ENCODE assay signal across 1 cellular context in the genomic region with DNA sequence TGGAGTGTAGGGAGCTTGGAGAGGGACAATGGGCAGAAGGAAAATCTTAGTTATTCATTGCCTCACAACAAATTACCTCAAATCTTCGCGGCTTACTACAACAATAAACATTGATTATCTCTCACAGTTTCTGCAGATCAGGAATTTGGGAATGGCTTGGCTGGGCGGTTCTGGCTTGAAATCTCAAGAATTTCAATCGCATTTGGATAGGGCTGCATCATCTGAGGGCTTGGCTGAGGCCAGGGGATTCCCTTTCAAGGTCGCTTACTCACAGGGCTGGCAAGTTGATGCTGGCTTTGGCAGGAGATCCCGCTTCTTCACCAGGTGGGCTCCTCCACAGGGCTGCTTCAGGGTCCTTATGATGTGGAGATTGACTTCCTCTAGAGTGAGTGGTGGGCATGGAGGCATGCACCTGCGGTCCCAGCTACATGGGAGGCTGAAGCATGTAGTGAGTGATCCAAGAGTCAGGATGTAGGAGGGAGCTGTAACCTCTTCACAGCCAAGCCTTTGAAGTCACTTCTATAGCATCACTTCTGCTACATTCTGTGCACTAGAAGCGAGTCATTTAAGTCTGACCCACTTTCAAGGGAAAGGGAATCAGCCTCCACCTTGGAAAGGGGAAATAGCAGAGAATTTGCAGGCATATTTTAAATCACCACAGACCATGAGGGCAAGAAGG.
TF ChIP-seq lines count a peak whose summit lies in the region.

No MANE protein-coding gene starts in this region.

TF ChIP-seq in GM23338, 12 proteins besides CTCF, POLR2A, EP300 and RAD21 (continued from another document):
- TF ChIP-seq, protein P1, sequence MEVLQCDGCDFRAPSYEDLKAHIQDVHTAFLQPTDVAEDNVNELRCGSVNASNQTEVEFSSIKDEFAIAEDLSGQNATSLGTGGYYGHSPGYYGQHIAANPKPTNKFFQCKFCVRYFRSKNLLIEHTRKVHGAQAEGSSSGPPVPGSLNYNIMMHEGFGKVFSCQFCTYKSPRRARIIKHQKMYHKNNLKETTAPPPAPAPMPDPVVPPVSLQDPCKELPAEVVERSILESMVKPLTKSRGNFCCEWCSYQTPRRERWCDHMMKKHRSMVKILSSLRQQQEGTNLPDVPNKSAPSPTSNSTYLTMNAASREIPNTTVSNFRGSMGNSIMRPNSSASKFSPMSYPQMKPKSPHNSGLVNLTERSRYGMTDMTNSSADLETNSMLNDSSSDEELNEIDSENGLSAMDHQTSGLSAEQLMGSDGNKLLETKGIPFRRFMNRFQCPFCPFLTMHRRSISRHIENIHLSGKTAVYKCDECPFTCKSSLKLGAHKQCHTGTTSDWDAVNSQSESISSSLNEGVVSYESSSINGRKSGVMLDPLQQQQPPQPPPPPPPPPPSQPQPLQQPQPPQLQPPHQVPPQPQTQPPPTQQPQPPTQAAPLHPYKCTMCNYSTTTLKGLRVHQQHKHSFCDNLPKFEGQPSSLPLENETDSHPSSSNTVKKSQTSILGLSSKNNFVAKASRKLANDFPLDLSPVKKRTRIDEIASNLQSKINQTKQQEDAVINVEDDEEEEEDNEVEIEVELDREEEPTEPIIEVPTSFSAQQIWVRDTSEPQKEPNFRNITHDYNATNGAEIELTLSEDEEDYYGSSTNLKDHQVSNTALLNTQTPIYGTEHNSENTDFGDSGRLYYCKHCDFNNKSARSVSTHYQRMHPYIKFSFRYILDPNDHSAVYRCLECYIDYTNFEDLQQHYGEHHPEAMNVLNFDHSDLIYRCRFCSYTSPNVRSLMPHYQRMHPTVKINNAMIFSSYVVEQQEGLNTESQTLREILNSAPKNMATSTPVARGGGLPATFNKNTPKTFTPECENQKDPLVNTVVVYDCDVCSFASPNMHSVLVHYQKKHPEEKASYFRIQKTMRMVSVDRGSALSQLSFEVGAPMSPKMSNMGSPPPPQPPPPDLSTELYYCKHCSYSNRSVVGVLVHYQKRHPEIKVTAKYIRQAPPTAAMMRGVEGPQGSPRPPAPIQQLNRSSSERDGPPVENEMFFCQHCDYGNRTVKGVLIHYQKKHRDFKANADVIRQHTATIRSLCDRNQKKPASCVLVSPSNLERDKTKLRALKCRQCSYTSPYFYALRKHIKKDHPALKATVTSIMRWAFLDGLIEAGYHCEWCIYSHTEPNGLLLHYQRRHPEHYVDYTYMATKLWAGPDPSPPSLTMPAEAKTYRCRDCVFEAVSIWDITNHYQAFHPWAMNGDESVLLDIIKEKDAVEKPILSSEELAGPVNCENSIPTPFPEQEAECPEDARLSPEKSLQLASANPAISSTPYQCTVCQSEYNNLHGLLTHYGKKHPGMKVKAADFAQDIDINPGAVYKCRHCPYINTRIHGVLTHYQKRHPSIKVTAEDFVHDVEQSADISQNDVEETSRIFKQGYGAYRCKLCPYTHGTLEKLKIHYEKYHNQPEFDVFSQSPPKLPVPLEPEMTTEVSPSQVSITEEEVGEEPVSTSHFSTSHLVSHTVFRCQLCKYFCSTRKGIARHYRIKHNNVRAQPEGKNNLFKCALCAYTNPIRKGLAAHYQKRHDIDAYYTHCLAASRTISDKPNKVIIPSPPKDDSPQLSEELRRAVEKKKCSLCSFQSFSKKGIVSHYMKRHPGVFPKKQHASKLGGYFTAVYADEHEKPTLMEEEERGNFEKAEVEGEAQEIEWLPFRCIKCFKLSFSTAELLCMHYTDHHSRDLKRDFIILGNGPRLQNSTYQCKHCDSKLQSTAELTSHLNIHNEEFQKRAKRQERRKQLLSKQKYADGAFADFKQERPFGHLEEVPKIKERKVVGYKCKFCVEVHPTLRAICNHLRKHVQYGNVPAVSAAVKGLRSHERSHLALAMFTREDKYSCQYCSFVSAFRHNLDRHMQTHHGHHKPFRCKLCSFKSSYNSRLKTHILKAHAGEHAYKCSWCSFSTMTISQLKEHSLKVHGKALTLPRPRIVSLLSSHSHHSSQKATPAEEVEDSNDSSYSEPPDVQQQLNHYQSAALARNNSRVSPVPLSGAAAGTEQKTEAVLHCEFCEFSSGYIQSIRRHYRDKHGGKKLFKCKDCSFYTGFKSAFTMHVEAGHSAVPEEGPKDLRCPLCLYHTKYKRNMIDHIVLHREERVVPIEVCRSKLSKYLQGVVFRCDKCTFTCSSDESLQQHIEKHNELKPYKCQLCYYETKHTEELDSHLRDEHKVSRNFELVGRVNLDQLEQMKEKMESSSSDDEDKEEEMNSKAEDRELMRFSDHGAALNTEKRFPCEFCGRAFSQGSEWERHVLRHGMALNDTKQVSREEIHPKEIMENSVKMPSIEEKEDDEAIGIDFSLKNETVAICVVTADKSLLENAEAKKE (CRISPR knock-in tag; IDR thresholded peaks at IDR 0.05) = no peak
- TF ChIP-seq ZNF331 (CRISPR knock-in tag; IDR thresholded peaks at IDR 0.05; ENCODE audit: low read depth) = no peak
- TF ChIP-seq, protein P2, sequence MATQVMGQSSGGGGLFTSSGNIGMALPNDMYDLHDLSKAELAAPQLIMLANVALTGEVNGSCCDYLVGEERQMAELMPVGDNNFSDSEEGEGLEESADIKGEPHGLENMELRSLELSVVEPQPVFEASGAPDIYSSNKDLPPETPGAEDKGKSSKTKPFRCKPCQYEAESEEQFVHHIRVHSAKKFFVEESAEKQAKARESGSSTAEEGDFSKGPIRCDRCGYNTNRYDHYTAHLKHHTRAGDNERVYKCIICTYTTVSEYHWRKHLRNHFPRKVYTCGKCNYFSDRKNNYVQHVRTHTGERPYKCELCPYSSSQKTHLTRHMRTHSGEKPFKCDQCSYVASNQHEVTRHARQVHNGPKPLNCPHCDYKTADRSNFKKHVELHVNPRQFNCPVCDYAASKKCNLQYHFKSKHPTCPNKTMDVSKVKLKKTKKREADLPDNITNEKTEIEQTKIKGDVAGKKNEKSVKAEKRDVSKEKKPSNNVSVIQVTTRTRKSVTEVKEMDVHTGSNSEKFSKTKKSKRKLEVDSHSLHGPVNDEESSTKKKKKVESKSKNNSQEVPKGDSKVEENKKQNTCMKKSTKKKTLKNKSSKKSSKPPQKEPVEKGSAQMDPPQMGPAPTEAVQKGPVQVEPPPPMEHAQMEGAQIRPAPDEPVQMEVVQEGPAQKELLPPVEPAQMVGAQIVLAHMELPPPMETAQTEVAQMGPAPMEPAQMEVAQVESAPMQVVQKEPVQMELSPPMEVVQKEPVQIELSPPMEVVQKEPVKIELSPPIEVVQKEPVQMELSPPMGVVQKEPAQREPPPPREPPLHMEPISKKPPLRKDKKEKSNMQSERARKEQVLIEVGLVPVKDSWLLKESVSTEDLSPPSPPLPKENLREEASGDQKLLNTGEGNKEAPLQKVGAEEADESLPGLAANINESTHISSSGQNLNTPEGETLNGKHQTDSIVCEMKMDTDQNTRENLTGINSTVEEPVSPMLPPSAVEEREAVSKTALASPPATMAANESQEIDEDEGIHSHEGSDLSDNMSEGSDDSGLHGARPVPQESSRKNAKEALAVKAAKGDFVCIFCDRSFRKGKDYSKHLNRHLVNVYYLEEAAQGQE (IDR thresholded peaks at IDR 0.05; ENCODE audit: unreplicated experiment) = no peak
- TF ChIP-seq CREB1 (CRISPR knock-in tag; IDR thresholded peaks at IDR 0.05; ENCODE audit: low read depth) = no peak
